Comparison of ENCODE assay signal across 28 cellular contexts in the genomic region with DNA sequence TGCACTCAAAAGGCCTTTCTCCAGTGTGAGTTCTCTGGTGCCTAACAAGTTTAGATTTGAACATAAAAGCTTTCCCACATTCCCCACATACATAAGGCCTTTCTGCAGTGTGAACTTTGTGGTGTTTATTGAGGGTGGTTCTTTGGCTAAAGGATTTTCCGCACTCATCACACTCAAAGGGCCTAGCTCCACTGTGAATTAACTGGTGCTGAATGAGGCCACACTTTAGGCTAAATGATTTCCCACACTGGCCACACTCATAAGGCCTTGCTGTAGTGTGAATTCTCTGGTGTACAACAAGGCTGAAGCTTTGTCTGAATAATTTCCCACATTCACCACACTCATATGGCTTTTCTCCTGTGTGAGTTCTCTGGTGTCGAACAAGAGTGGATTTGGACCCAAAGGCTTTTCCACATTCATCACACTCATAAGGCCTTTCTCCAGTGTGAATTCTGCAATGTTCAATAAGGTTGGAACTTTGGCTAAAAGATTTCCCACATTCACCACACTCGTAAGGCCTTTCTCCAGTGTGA. TPM values are rescaled to one million over a fixed set of nuclear protein-coding genes. Genes with fewer than 3 reads are reported as not detected.
DNase-seq lines count a peak whose midpoint lies in the region; ATAC-seq, FAIRE-seq and TF ChIP-seq lines count a peak whose summit lies in the region.
"Had no signal": no experiment of that assay in that cellular context is flagged by ENCODE, and none has a peak within 500 bp of the region (broad histone marks: within the 10 kb centered on the region; RNA-seq: fewer than 3 reads in every experiment).

No MANE protein-coding gene starts in this region.

- H3K9me3 ChIP-seq in HepG2 (ENCODE audit: low read length) (peaks cover 78% of the 10 kb centered on the region), right lobe of liver (peaks cover 0 to 49% (median 12%) of the 10 kb centered on the region in 4 donors), subcutaneous abdominal adipose tissue (ENCODE audit: control insufficient read depth in 5 of 5, low read length in 5 of 5) (peaks cover 69 to 97% (median 93%) of the 10 kb centered on the region in 5 donors), tibial nerve (peaks cover 0 to 100% (median 60%) of the 10 kb centered on the region in 4 donors)

- POLR2A ChIA-PET in HepG2 (lab: Yijun Ruan, JAX) = no interaction called here
- POLR2A ChIA-PET in WTC11 (lab: Charles Lee) = no interaction called here

- H3K4me1 ChIP-seq in HepG2 (ENCODE audit: insufficient read depth, low read length) (peaks cover 4% of the 10 kb centered on the region), right lobe of liver (no peaks in the 10 kb centered on the region), mesendoderm (ENCODE audit: control insufficient read depth, low read depth, low read length) (no peaks in the 10 kb centered on the region), subcutaneous abdominal adipose tissue (ENCODE audit: control insufficient read depth in 5 of 5, insufficient read depth in 5 of 5, low read length in 5 of 5) (peaks cover 0 to 11% (median 2%) of the 10 kb centered on the region in 5 donors), tibial nerve (peaks cover 0 to 1% (median under 1%) of the 10 kb centered on the region in 4 donors)
- H3K4me1 ChIP-seq: BE2C had no signal

- no peak for FAIRE-seq in HepG2 (lab: Jason Lieb, UNC)
- FAIRE-seq: G401.6, HTR-8/SVneo had no signal

- no peak for DNase-seq in HepG2 (ENCODE audit: low spot score)
- DNase-seq in right lobe of liver = no peak
- DNase-seq in coronary artery (ENCODE audit: low spot score) = no peak
- DNase-seq in mesendoderm = no peak
- no peak for DNase-seq in activated CD4-positive, alpha-beta T cell treated with anti-CD3 and anti-CD28 coated beads for 4 hours
- DNase-seq in tibial nerve (ENCODE audit: low spot score in 2 of 2) = no peak
- DNase-seq in WTC11 (ENCODE audit: low spot score) = no peak
- DNase-seq: ACHN; BE2C; CD4-positive, alpha-beta T cell; COR-L47; DMS53; KG1; MM.1S; NCI-H1048; NCI-H1417 treated with DMSO at 0.1 percent for 48 hours; NCI-H1694 treated with DMSO at 0.1 percent for 48 hours; NCI-H2081; NCI-H2171; NCI-H226; NCI-H510A; NCI-H69; SHP77 had no signal

- no peak overlapping the region for H2BK15ac ChIP-seq in mesendoderm (replicated peaks; ENCODE audit: low read depth)

- no peaks in the 10 kb centered on the region for H3K27me3 ChIP-seq in HepG2 (ENCODE audit: control insufficient read depth in 1 of 2, insufficient read depth in 2 of 2, low read length in 2 of 2)
- H3K27me3 ChIP-seq in right lobe of liver = no peaks in the 10 kb centered on the region
- H3K27me3 ChIP-seq in mesendoderm (ENCODE audit: insufficient read depth, low read length, poor library complexity) = no peaks in the 10 kb centered on the region
- H3K27me3 ChIP-seq in subcutaneous abdominal adipose tissue (ENCODE audit: control insufficient read depth in 5 of 5, insufficient read depth in 4 of 5, low read length in 5 of 5) = peaks cover 0 to 10% (median 0%) of the 10 kb centered on the region in 5 donors
- no peaks in the 10 kb centered on the region for H3K27me3 ChIP-seq in tibial nerve
- H3K27me3 ChIP-seq: BE2C had no signal

- H2BK120ac ChIP-seq in mesendoderm (ENCODE audit: low read depth, low read length) = no peak overlapping the region

- peaks cover 97% of the 10 kb centered on the region for H3K9me3 Mint-ChIP-seq in WTC11

- no peak overlapping the region for H3K9ac ChIP-seq in HepG2 (ENCODE audit: insufficient read depth, low read depth, low read length)
- H3K9ac ChIP-seq in mesendoderm (ENCODE audit: low read length) = no peak overlapping the region
- H3K9ac ChIP-seq in subcutaneous abdominal adipose tissue (ENCODE audit: low read length in 5 of 5) = peak overlapping the region in 1 of 5 donors; percentile 91

- H3K4me3 ChIP-seq in HepG2 (replicated peaks in 1 of 3; ENCODE audit: insufficient read depth in 1 of 3, low read depth in 2 of 3, low read length in 3 of 3) = no peak overlapping the region
- no peak overlapping the region for H3K4me3 ChIP-seq in right lobe of liver
- peak overlapping the region; percentile 18 for H3K4me3 ChIP-seq in coronary artery
- peak overlapping the region; percentile 45 for H3K4me3 ChIP-seq in mesendoderm (ENCODE audit: low read length)
- H3K4me3 ChIP-seq in subcutaneous abdominal adipose tissue (ENCODE audit: low read depth in 1 of 5, low read length in 5 of 5) = peak overlapping the region; percentile 26 to 93 (median 45)
- no peak overlapping the region for H3K4me3 ChIP-seq in tibial nerve

- peaks cover 15% of the 10 kb centered on the region for H3K27me3 Mint-ChIP-seq in WTC11 (ENCODE audit: low read depth)
- H3K27me3 Mint-ChIP-seq: CD4-positive, alpha-beta T cell had no signal

- H3K27ac ChIP-seq in HepG2 (ENCODE audit: extremely low read length, insufficient read depth, low read length) (no peak overlapping the region), right lobe of liver (no peak overlapping the region), coronary artery (no peak overlapping the region), mesendoderm (ENCODE audit: low read depth, low read length) (no peak overlapping the region), subcutaneous abdominal adipose tissue (ENCODE audit: low read depth, low read length) (no peak overlapping the region), tibial nerve (no peak overlapping the region)
- H3K27ac ChIP-seq: 22Rv1, RWPE1 had no signal

- TF ChIP-seq EP300 in HepG2 (IDR thresholded peaks at IDR 0.05; ENCODE audit: low read depth in 2 of 2, low read length in 2 of 2) = no peak
- no peak for TF ChIP-seq EP300 in HepG2 (CRISPR knock-in tag; IDR thresholded peaks at IDR 0.05; ENCODE audit: borderline replicate concordance)
- TF ChIP-seq EP300 in tibial nerve (IDR thresholded peaks at IDR 0.05) = no peak

- H3K36me3 ChIP-seq in HepG2 (replicated peaks in 1 of 2; ENCODE audit: control insufficient read depth in 1 of 2, insufficient read depth in 2 of 2, low read length in 2 of 2) = peaks cover 14 to 51% of the 10 kb centered on the region in 2 experiments
- peaks cover 0 to 38% (median 11%) of the 10 kb centered on the region in 4 donors for H3K36me3 ChIP-seq in right lobe of liver
- peaks cover 29% of the 10 kb centered on the region for H3K36me3 ChIP-seq in mesendoderm (ENCODE audit: control insufficient read depth, insufficient read depth, low read length)
- peaks cover 33 to 58% (median 50%) of the 10 kb centered on the region in 5 donors for H3K36me3 ChIP-seq in subcutaneous abdominal adipose tissue (ENCODE audit: control insufficient read depth in 5 of 5, insufficient read depth in 5 of 5, low read length in 5 of 5)
- H3K36me3 ChIP-seq in tibial nerve = peaks cover 0 to 76% (median 42%) of the 10 kb centered on the region in 3 donors

- H3K79me1 ChIP-seq in mesendoderm (ENCODE audit: low read length) = peaks cover 11% of the 10 kb centered on the region

- H3K36me3 Mint-ChIP-seq in WTC11 = peaks cover 91% of the 10 kb centered on the region

- H3K27ac Mint-ChIP-seq in WTC11 = no peak overlapping the region
- H3K27ac Mint-ChIP-seq: CD4-positive, alpha-beta T cell had no signal

- no peak overlapping the region for H4K5ac ChIP-seq in mesendoderm (ENCODE audit: low read length)

- H3K4me1 Mint-ChIP-seq in WTC11 = peaks cover 2% of the 10 kb centered on the region; the same call in 1 of the 2 replicates

- intact Hi-C loops in HepG2 (cut with micrococcal nuclease; ENCODE audit: unreplicated experiment) (no loop called here), right lobe of liver (cut with DNase I) (no loop called here)

- CTCF ChIA-PET in HepG2 (lab: Yijun Ruan, JAX; ENCODE audit: low intra/inter-chr PET ratio, low total read pairs) (no interaction called here), WTC11 (lab: Charles Lee) (no interaction called here)

- no peak overlapping the region for H2BK5ac ChIP-seq in mesendoderm (ENCODE audit: low read length)

- TF ChIP-seq CTCF in HepG2 (CRISPR knock-in tag; IDR thresholded peaks at IDR 0.05) (no peak), right lobe of liver (IDR thresholded peaks at IDR 0.05) (no peak), coronary artery (IDR thresholded peaks at IDR 0.05) (no peak), tibial nerve (IDR thresholded peaks at IDR 0.05) (no peak), WTC11 (IDR thresholded peaks at IDR 0.05) (no peak)

- H4K20me1 ChIP-seq in HepG2 (ENCODE audit: insufficient read depth, low read length) = no peaks in the 10 kb centered on the region

- no peak overlapping the region for H4K8ac ChIP-seq in mesendoderm (ENCODE audit: low read depth, low read length)

- ATAC-seq in HepG2 (no peak), right lobe of liver (no peak), WTC11 (no peak)

- TF ChIP-seq RAD21 in HepG2 (CRISPR knock-in tag; IDR thresholded peaks at IDR 0.05) = no peak

- H3K23ac ChIP-seq in mesendoderm (ENCODE audit: low read length) = no peak overlapping the region

- no TSS peak for BruUV-seq in HepG2 (replicated peaks; lab: Mats Ljungman, UMichigan)

- 98% methylated on average over 3 of the region's 3 CpGs for WGBS in HepG2 (ENCODE audit: low lambda C conversion rate)
- 100% methylated on average over 2 of the region's 3 CpGs for WGBS in right lobe of liver (ENCODE audit: insufficient coverage, low coverage, low lambda C conversion rate, missing lambda C conversion rate)
- WGBS in mesendoderm (ENCODE audit: extremely low coverage, insufficient coverage, low lambda C conversion rate) = no CpG with 5 or more reads among the region's 3 CpGs
- WGBS in tibial nerve, 2 donors = 99 to 100% methylated on average over 3 of the region's 3 CpGs

- no peak overlapping the region for H2AFZ ChIP-seq in HepG2 (ENCODE audit: low read length)

- H3K56ac ChIP-seq in mesendoderm (ENCODE audit: low read length) = no peak overlapping the region

- H3K4me3 Mint-ChIP-seq in WTC11 = no peak overlapping the region
- H3K4me3 Mint-ChIP-seq: CD4-positive, alpha-beta T cell had no signal

- no peak overlapping the region for H2AK5ac ChIP-seq in mesendoderm (ENCODE audit: low read length)

- TF ChIP-seq POLR2A in HepG2 (IDR thresholded peaks at IDR 0.05; ENCODE audit: insufficient read depth in 1 of 2, low read depth in 2 of 2, low read length in 2 of 2) (no peak), right lobe of liver (IDR thresholded peaks at IDR 0.05) (no peak), tibial nerve (IDR thresholded peaks at IDR 0.05) (no peak)

- no peak overlapping the region for H3K4ac ChIP-seq in mesendoderm (ENCODE audit: low read depth, low read length)

- no peak overlapping the region for H3K18ac ChIP-seq in mesendoderm (ENCODE audit: low read length)

- in situ Hi-C loops in HepG2 (cut with HindIII; ENCODE audit: extremely low pct_ligation_motif_present, low pct_unique_long_range_greater_than_20kb) = loop anchor here (10.0 kb wide), 1 partner anchor 582 kb away; the partner anchor contains the start of gene ZNF329

- H3K79me2 ChIP-seq in HepG2 (ENCODE audit: insufficient read depth, low read length) = peaks cover 9% of the 10 kb centered on the region
- H3K79me2 ChIP-seq in mesendoderm (ENCODE audit: control insufficient read depth, insufficient read depth, low read length) = peaks cover 8% of the 10 kb centered on the region

- H3K4me2 ChIP-seq in HepG2 (ENCODE audit: low read depth, low read length) (no peak overlapping the region), mesendoderm (ENCODE audit: low read length) (no peak overlapping the region)

RNA-seq across cellular contexts. Expression of gene ZNF416, which starts 6.2 kb away (rescaled TPM):
- total RNA-seq in HepG2 (2016; rRNA removed; fragmentation: Illumina TruSeq; extraction: Trizol) (5.3 and 6.6 TPM in 2 replicates), right lobe of liver (1 to 10 TPM in 4 of 6 experiments, under 1 TPM in 2; 0.43 to 1.8 (median 1.2) TPM), tibial nerve (1 to 10 TPM; 2.4 to 6.0 (median 2.6) TPM), WTC11 (2021) (8.3 to 10.0 TPM (median 9.1 TPM) in 3 replicates)
- 1.8 and 2.5 TPM in 2 replicates for total RNA-seq in HepG2 (2016; cell fraction: cytosol; rRNA removed; fragmentation: Illumina TruSeq; extraction: Trizol; ENCODE audit: low read depth)
- total RNA-seq in HepG2 (2016; cell fraction: insoluble cytoplasmic fraction; rRNA removed; fragmentation: Illumina TruSeq; extraction: Trizol) = 5.3 and 5.9 TPM in 2 replicates
- 5.2 and 5.4 TPM in 2 replicates for total RNA-seq in HepG2 (2016; cell fraction: membrane; rRNA removed; fragmentation: Illumina TruSeq; extraction: Trizol)
- total RNA-seq in HepG2 (2016; cell fraction: nucleus; rRNA removed; fragmentation: Illumina TruSeq; extraction: Trizol) = 5.3 and 5.5 TPM in 2 replicates
- polyA plus RNA-seq in HepG2 (2011; rRNA removed) = 1.5 and 2.1 TPM in 2 replicates
- 1.1 and 1.8 TPM in 2 replicates for polyA plus RNA-seq in HepG2 (2011; cell fraction: cytosol; rRNA removed)
- 1.8 and 2.1 TPM in 2 replicates for polyA plus RNA-seq in HepG2 (2011; cell fraction: nucleus; rRNA removed)
- polyA plus RNA-seq in HepG2 (2012) = 2.3 and 2.6 TPM in 2 replicates
- 0.57 and 0.66 TPM in 2 replicates for polyA plus RNA-seq in HepG2 (2016; cell fraction: cytosol; fragmentation: Illumina TruSeq; extraction: Trizol; ENCODE audit: low read depth)
- polyA plus RNA-seq in HepG2 (2016; cell fraction: insoluble cytoplasmic fraction; fragmentation: Illumina TruSeq; extraction: Trizol; ENCODE audit: low read depth) = 3.9 and 4.4 TPM in 2 replicates
- polyA plus RNA-seq in HepG2 (2016; cell fraction: membrane; fragmentation: Illumina TruSeq; extraction: Trizol; ENCODE audit: low read depth) = 1.4 and 1.5 TPM in 2 replicates
- 3.2 and 3.5 TPM in 2 replicates for polyA plus RNA-seq in HepG2 (2016; cell fraction: nucleus; fragmentation: Illumina TruSeq; extraction: Trizol; ENCODE audit: insufficient read depth, low read depth)
- 4.6 and 5.1 TPM in 2 replicates for polyA minus RNA-seq in HepG2 (2011; rRNA and poly(A)+ RNA removed; ENCODE audit: low replicate concordance)
- 2.1 and 2.2 TPM in 2 replicates for polyA minus RNA-seq in HepG2 (2011; cell fraction: cytosol; rRNA and poly(A)+ RNA removed)
- 10.6 and 16.8 TPM in 2 replicates for polyA minus RNA-seq in HepG2 (2011; cell fraction: nucleus; rRNA and poly(A)+ RNA removed)
- 6.9 TPM for polyA plus RNA-seq in mesendoderm (2013, experiment 1 of 2)
- 6.9 TPM for polyA plus RNA-seq in mesendoderm (2013, experiment 2 of 2)

RNA-seq across cellular contexts. Expression of gene ZIK1, which starts 11.5 kb away (rescaled TPM):
- 7.2 and 9.8 TPM in 2 replicates for total RNA-seq in HepG2 (2016; rRNA removed; fragmentation: Illumina TruSeq; extraction: Trizol)
- total RNA-seq in HepG2 (2016; cell fraction: cytosol; rRNA removed; fragmentation: Illumina TruSeq; extraction: Trizol; ENCODE audit: low read depth) = 1.5 and 1.7 TPM in 2 replicates
- total RNA-seq in HepG2 (2016; cell fraction: insoluble cytoplasmic fraction; rRNA removed; fragmentation: Illumina TruSeq; extraction: Trizol) = 7.8 and 9.8 TPM in 2 replicates
- 4.6 TPM in 2 replicates for total RNA-seq in HepG2 (2016; cell fraction: membrane; rRNA removed; fragmentation: Illumina TruSeq; extraction: Trizol)
- total RNA-seq in HepG2 (2016; cell fraction: nucleus; rRNA removed; fragmentation: Illumina TruSeq; extraction: Trizol) = 4.4 and 6.3 TPM in 2 replicates
- polyA plus RNA-seq in HepG2 (2011; rRNA removed) = 1.9 and 2.1 TPM in 2 replicates
- polyA plus RNA-seq in HepG2 (2011; cell fraction: cytosol; rRNA removed) = 2.0 and 2.2 TPM in 2 replicates
- polyA plus RNA-seq in HepG2 (2011; cell fraction: nucleus; rRNA removed) = 2.2 and 3.0 TPM in 2 replicates
- polyA plus RNA-seq in HepG2 (2012) = 1.4 and 2.4 TPM in 2 replicates
- polyA plus RNA-seq in HepG2 (2016; cell fraction: cytosol; fragmentation: Illumina TruSeq; extraction: Trizol; ENCODE audit: low read depth) = 0.50 and 0.66 TPM in 2 replicates
- polyA plus RNA-seq in HepG2 (2016; cell fraction: insoluble cytoplasmic fraction; fragmentation: Illumina TruSeq; extraction: Trizol; ENCODE audit: low read depth) = 5.6 and 6.4 TPM in 2 replicates
- 1.9 and 2.1 TPM in 2 replicates for polyA plus RNA-seq in HepG2 (2016; cell fraction: membrane; fragmentation: Illumina TruSeq; extraction: Trizol; ENCODE audit: low read depth)
- 4.4 and 4.7 TPM in 2 replicates for polyA plus RNA-seq in HepG2 (2016; cell fraction: nucleus; fragmentation: Illumina TruSeq; extraction: Trizol; ENCODE audit: insufficient read depth, low read depth)
- 2.2 TPM in 1 of 2 replicates, not detected in the other for polyA minus RNA-seq in HepG2 (2011; rRNA and poly(A)+ RNA removed; ENCODE audit: low replicate concordance)
- 0.88 and 2.3 TPM in 2 replicates for polyA minus RNA-seq in HepG2 (2011; cell fraction: cytosol; rRNA and poly(A)+ RNA removed)
- 4.1 and 4.2 TPM in 2 replicates for polyA minus RNA-seq in HepG2 (2011; cell fraction: nucleus; rRNA and poly(A)+ RNA removed)
- total RNA-seq in right lobe of liver = 1 to 10 TPM in 1 of 6 experiments, under 1 TPM in 5; 0.31 to 4.2 (median 0.39) TPM
- polyA plus RNA-seq in mesendoderm (2013, experiment 1 of 2) = 26.0 TPM
- polyA plus RNA-seq in mesendoderm (2013, experiment 2 of 2) = 25.9 TPM
- total RNA-seq in tibial nerve = 1 to 10 TPM; 3.0 to 7.6 (median 5.0) TPM
- 30.0 to 31.5 TPM (median 31.1 TPM) in 3 replicates for total RNA-seq in WTC11 (2021)

RNA-seq across cellular contexts. Expression of gene ZNF550, which starts 12.8 kb away (rescaled TPM):
- total RNA-seq in HepG2 (2016; rRNA removed; fragmentation: Illumina TruSeq; extraction: Trizol) (8.0 and 8.6 TPM in 2 replicates), right lobe of liver (1 to 10 TPM in 5 of 6 experiments, under 1 TPM in 1; 0.92 to 6.9 (median 2.5) TPM), tibial nerve (10 to 100 TPM in 1 of 4 donors, 1 to 10 TPM in 3; 6.6 to 11.0 (median 8.0) TPM), WTC11 (2021) (13.0 to 17.5 TPM (median 15.5 TPM) in 3 replicates)
- 1.6 and 1.8 TPM in 2 replicates for total RNA-seq in HepG2 (2016; cell fraction: cytosol; rRNA removed; fragmentation: Illumina TruSeq; extraction: Trizol; ENCODE audit: low read depth)
- total RNA-seq in HepG2 (2016; cell fraction: insoluble cytoplasmic fraction; rRNA removed; fragmentation: Illumina TruSeq; extraction: Trizol) = 8.3 and 8.6 TPM in 2 replicates
- total RNA-seq in HepG2 (2016; cell fraction: membrane; rRNA removed; fragmentation: Illumina TruSeq; extraction: Trizol) = 3.0 and 3.6 TPM in 2 replicates
- total RNA-seq in HepG2 (2016; cell fraction: nucleus; rRNA removed; fragmentation: Illumina TruSeq; extraction: Trizol) = 12.1 and 14.9 TPM in 2 replicates
- polyA plus RNA-seq in HepG2 (2011; rRNA removed) = 9.1 and 12.1 TPM in 2 replicates
- polyA plus RNA-seq in HepG2 (2011; cell fraction: cytosol; rRNA removed) = 4.0 and 6.2 TPM in 2 replicates
- 13.3 and 16.1 TPM in 2 replicates for polyA plus RNA-seq in HepG2 (2011; cell fraction: nucleus; rRNA removed)
- polyA plus RNA-seq in HepG2 (2012) = 6.5 and 6.7 TPM in 2 replicates
- 0.54 and 0.70 TPM in 2 replicates for polyA plus RNA-seq in HepG2 (2016; cell fraction: cytosol; fragmentation: Illumina TruSeq; extraction: Trizol; ENCODE audit: low read depth)
- 4.8 and 5.2 TPM in 2 replicates for polyA plus RNA-seq in HepG2 (2016; cell fraction: insoluble cytoplasmic fraction; fragmentation: Illumina TruSeq; extraction: Trizol; ENCODE audit: low read depth)
- polyA plus RNA-seq in HepG2 (2016; cell fraction: membrane; fragmentation: Illumina TruSeq; extraction: Trizol; ENCODE audit: low read depth) = 1.4 and 1.6 TPM in 2 replicates
- 23.8 and 24.9 TPM in 2 replicates for polyA plus RNA-seq in HepG2 (2016; cell fraction: nucleus; fragmentation: Illumina TruSeq; extraction: Trizol; ENCODE audit: insufficient read depth, low read depth)
- 7.9 and 9.5 TPM in 2 replicates for polyA minus RNA-seq in HepG2 (2011; rRNA and poly(A)+ RNA removed; ENCODE audit: low replicate concordance)
- 4.0 and 4.4 TPM in 2 replicates for polyA minus RNA-seq in HepG2 (2011; cell fraction: cytosol; rRNA and poly(A)+ RNA removed)
- 10.9 and 20.1 TPM in 2 replicates for polyA minus RNA-seq in HepG2 (2011; cell fraction: nucleus; rRNA and poly(A)+ RNA removed)
- 3.4 TPM for polyA plus RNA-seq in mesendoderm (2013, experiment 1 of 2)
- polyA plus RNA-seq in mesendoderm (2013, experiment 2 of 2) = 3.0 TPM

RNA-seq across cellular contexts. Expression of gene ZNF530, which starts 27.2 kb away (rescaled TPM):
- 7.5 and 7.8 TPM in 2 replicates for total RNA-seq in HepG2 (2016; rRNA removed; fragmentation: Illumina TruSeq; extraction: Trizol)
- 1.1 and 2.2 TPM in 2 replicates for total RNA-seq in HepG2 (2016; cell fraction: cytosol; rRNA removed; fragmentation: Illumina TruSeq; extraction: Trizol; ENCODE audit: low read depth)
- total RNA-seq in HepG2 (2016; cell fraction: insoluble cytoplasmic fraction; rRNA removed; fragmentation: Illumina TruSeq; extraction: Trizol) = 6.9 and 8.6 TPM in 2 replicates
- total RNA-seq in HepG2 (2016; cell fraction: membrane; rRNA removed; fragmentation: Illumina TruSeq; extraction: Trizol) = 4.6 and 5.1 TPM in 2 replicates
- 4.7 and 5.7 TPM in 2 replicates for total RNA-seq in HepG2 (2016; cell fraction: nucleus; rRNA removed; fragmentation: Illumina TruSeq; extraction: Trizol)
- polyA plus RNA-seq in HepG2 (2011; rRNA removed) = 1.1 and 1.6 TPM in 2 replicates
- 0.99 TPM in 2 replicates for polyA plus RNA-seq in HepG2 (2011; cell fraction: cytosol; rRNA removed)
- 1.4 and 1.5 TPM in 2 replicates for polyA plus RNA-seq in HepG2 (2011; cell fraction: nucleus; rRNA removed)
- 0.95 and 1.4 TPM in 2 replicates for polyA plus RNA-seq in HepG2 (2012)
- 0.97 and 1.1 TPM in 2 replicates for polyA plus RNA-seq in HepG2 (2016; cell fraction: cytosol; fragmentation: Illumina TruSeq; extraction: Trizol; ENCODE audit: low read depth)
- polyA plus RNA-seq in HepG2 (2016; cell fraction: insoluble cytoplasmic fraction; fragmentation: Illumina TruSeq; extraction: Trizol; ENCODE audit: low read depth) = 3.3 and 3.7 TPM in 2 replicates
- 1.5 and 2.6 TPM in 2 replicates for polyA plus RNA-seq in HepG2 (2016; cell fraction: membrane; fragmentation: Illumina TruSeq; extraction: Trizol; ENCODE audit: low read depth)
- polyA plus RNA-seq in HepG2 (2016; cell fraction: nucleus; fragmentation: Illumina TruSeq; extraction: Trizol; ENCODE audit: insufficient read depth, low read depth) = 7.8 and 9.6 TPM in 2 replicates
- 4.0 and 4.5 TPM in 2 replicates for polyA minus RNA-seq in HepG2 (2011; rRNA and poly(A)+ RNA removed; ENCODE audit: low replicate concordance)
- 0.97 and 1.4 TPM in 2 replicates for polyA minus RNA-seq in HepG2 (2011; cell fraction: cytosol; rRNA and poly(A)+ RNA removed)
- polyA minus RNA-seq in HepG2 (2011; cell fraction: nucleus; rRNA and poly(A)+ RNA removed) = 3.1 and 3.7 TPM in 2 replicates
- 1 to 10 TPM in 1 of 6 experiments, under 1 TPM in 5; 0.25 to 1.2 (median 0.49) TPM for total RNA-seq in right lobe of liver
- 4.8 TPM for polyA plus RNA-seq in mesendoderm (2013, experiment 1 of 2)
- 4.6 TPM for polyA plus RNA-seq in mesendoderm (2013, experiment 2 of 2)
- 1 to 10 TPM; 1.3 to 9.6 (median 3.0) TPM for total RNA-seq in tibial nerve
- total RNA-seq in WTC11 (2021) = 10.4 to 12.0 TPM (median 11.2 TPM) in 3 replicates

RNA-seq across cellular contexts. Expression of gene ZNF134, which starts 41.6 kb away (rescaled TPM):
- total RNA-seq in HepG2 (2016; rRNA removed; fragmentation: Illumina TruSeq; extraction: Trizol) (17.1 and 19.4 TPM in 2 replicates), right lobe of liver (1 to 10 TPM; 3.6 to 8.9 (median 5.0) TPM), tibial nerve (10 to 100 TPM; 15.0 to 43.7 (median 25.4) TPM), WTC11 (2021) (46.8 to 53.1 TPM (median 52.5 TPM) in 3 replicates)
- 5.1 and 5.7 TPM in 2 replicates for total RNA-seq in HepG2 (2016; cell fraction: cytosol; rRNA removed; fragmentation: Illumina TruSeq; extraction: Trizol; ENCODE audit: low read depth)
- 16.6 and 17.1 TPM in 2 replicates for total RNA-seq in HepG2 (2016; cell fraction: insoluble cytoplasmic fraction; rRNA removed; fragmentation: Illumina TruSeq; extraction: Trizol)
- total RNA-seq in HepG2 (2016; cell fraction: membrane; rRNA removed; fragmentation: Illumina TruSeq; extraction: Trizol) = 10.5 and 12.5 TPM in 2 replicates
- total RNA-seq in HepG2 (2016; cell fraction: nucleus; rRNA removed; fragmentation: Illumina TruSeq; extraction: Trizol) = 15.2 and 16.8 TPM in 2 replicates
- polyA plus RNA-seq in HepG2 (2011; rRNA removed) = 6.8 and 7.1 TPM in 2 replicates
- 7.4 and 8.2 TPM in 2 replicates for polyA plus RNA-seq in HepG2 (2011; cell fraction: cytosol; rRNA removed)
- polyA plus RNA-seq in HepG2 (2011; cell fraction: nucleus; rRNA removed) = 7.9 and 9.9 TPM in 2 replicates
- polyA plus RNA-seq in HepG2 (2012) = 9.0 and 9.4 TPM in 2 replicates
- polyA plus RNA-seq in HepG2 (2016; cell fraction: cytosol; fragmentation: Illumina TruSeq; extraction: Trizol; ENCODE audit: low read depth) = 0.70 and 1.1 TPM in 2 replicates
- polyA plus RNA-seq in HepG2 (2016; cell fraction: insoluble cytoplasmic fraction; fragmentation: Illumina TruSeq; extraction: Trizol; ENCODE audit: low read depth) = 8.9 TPM in 2 replicates
- 2.8 and 2.9 TPM in 2 replicates for polyA plus RNA-seq in HepG2 (2016; cell fraction: membrane; fragmentation: Illumina TruSeq; extraction: Trizol; ENCODE audit: low read depth)
- polyA plus RNA-seq in HepG2 (2016; cell fraction: nucleus; fragmentation: Illumina TruSeq; extraction: Trizol; ENCODE audit: insufficient read depth, low read depth) = 11.8 and 12.8 TPM in 2 replicates
- polyA minus RNA-seq in HepG2 (2011; rRNA and poly(A)+ RNA removed; ENCODE audit: low replicate concordance) = 6.2 and 7.8 TPM in 2 replicates
- polyA minus RNA-seq in HepG2 (2011; cell fraction: cytosol; rRNA and poly(A)+ RNA removed) = 6.0 and 6.7 TPM in 2 replicates
- 18.2 and 24.7 TPM in 2 replicates for polyA minus RNA-seq in HepG2 (2011; cell fraction: nucleus; rRNA and poly(A)+ RNA removed)
- polyA plus RNA-seq in mesendoderm (2013, experiment 1 of 2) = 21.9 TPM
- polyA plus RNA-seq in mesendoderm (2013, experiment 2 of 2) = 23.5 TPM

Comparison
In these comparisons a context has a peak if more than half of its experiments do, and no peak if none do; other contexts are left out.
1. H3K4me3 ChIP-seq: peak in coronary artery (single experiment), mesendoderm (single experiment) and subcutaneous abdominal adipose tissue (5 of 5); none in HepG2 (0 of 3), right lobe of liver (0 of 3) and tibial nerve (0 of 4).